1 cellular context compared by ENCODE assay signal in the genomic region with DNA sequence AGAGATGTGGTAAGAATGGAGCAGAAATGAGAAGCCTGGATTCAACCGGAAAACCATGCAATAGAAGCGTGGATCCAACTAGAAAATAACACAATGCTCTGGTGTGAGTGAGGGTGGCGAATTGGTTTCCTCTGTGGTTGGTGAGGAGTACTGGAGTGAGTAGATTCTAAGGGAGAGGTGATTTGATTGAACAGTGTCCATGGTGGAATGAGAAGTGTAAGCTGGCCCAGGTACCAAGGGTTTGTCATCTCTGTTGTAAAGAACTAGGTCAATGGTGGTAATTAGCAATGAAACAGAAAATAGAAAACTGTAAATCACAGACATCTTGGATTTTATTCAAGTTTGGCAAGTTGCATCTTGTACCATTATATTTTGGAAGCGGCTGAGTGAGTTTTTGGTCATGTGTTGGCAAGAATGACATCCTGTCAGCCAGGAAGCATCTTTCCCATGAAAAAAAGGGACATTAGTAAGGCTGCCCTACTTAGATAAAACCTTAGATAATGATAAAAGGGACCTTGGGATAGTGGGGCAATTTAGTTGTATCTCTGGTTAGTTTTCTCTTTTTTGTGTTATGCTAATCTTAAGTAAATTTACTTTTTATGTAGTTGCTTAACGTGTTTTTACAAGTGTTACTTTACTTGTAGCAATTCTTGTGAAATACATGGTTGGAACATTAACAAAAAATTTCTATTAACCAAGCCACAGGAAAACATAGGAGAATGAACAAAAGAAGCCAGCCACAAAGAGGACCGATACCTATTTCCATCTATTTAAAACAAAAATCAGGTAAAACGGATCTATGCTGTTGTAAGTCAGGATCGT.
TF ChIP-seq lines count a peak whose summit lies in the region.

No MANE protein-coding gene starts in this region.

TF ChIP-seq in HepG2, 621 proteins besides CTCF, POLR2A, EP300 and RAD21 (continued from another document and continues in another):
- TF ChIP-seq ZBTB34 (CRISPR knock-in tag; IDR thresholded peaks at IDR 0.05) (peak; percentile 87), ZNF274 (CRISPR knock-in tag; IDR thresholded peaks at IDR 0.05) (no peak), TEAD2 (CRISPR knock-in tag; IDR thresholded peaks at IDR 0.05) (no peak), ZNF3 (CRISPR knock-in tag; IDR thresholded peaks at IDR 0.05) (no peak), ZSCAN31 (CRISPR knock-in tag; IDR thresholded peaks at IDR 0.05; ENCODE audit: low read depth) (no peak), ZNF136 (CRISPR knock-in tag; IDR thresholded peaks at IDR 0.05; ENCODE audit: low read depth) (no peak), ZNF367 (CRISPR knock-in tag; IDR thresholded peaks at IDR 0.05; ENCODE audit: borderline replicate concordance) (no peak), NBN (conservative IDR thresholded peaks at IDR 0.05) (no peak), RFXAP (CRISPR knock-in tag; IDR thresholded peaks at IDR 0.05; ENCODE audit: borderline replicate concordance) (no peak), SRY (CRISPR knock-in tag; IDR thresholded peaks at IDR 0.05) (no peak), TBX2 (CRISPR knock-in tag; IDR thresholded peaks at IDR 0.05; ENCODE audit: borderline replicate concordance) (peak; percentile 64), TEAD3 (CRISPR knock-in tag; optimal IDR thresholded peaks at IDR 0.05; ENCODE audit: borderline replicate concordance) (no peak), SIX4 (CRISPR knock-in tag; IDR thresholded peaks at IDR 0.05) (peak; percentile 31; the same call in 1 of the 2 replicates), ZNF235 (CRISPR knock-in tag; IDR thresholded peaks at IDR 0.05; ENCODE audit: borderline replicate concordance) (no peak), HMG20B (CRISPR knock-in tag; conservative IDR thresholded peaks at IDR 0.05) (no peak), ETV6 (CRISPR knock-in tag; conservative IDR thresholded peaks at IDR 0.05) (no peak), ZNF768 (CRISPR knock-in tag; IDR thresholded peaks at IDR 0.05) (no peak), ZNF570 (CRISPR knock-in tag; IDR thresholded peaks at IDR 0.05; ENCODE audit: borderline replicate concordance) (no peak), EED (CRISPR knock-in tag; IDR thresholded peaks at IDR 0.05) (no peak), NCOA1 (CRISPR knock-in tag; IDR thresholded peaks at IDR 0.05) (no peak), ZNF430 (CRISPR knock-in tag; IDR thresholded peaks at IDR 0.05) (peak; percentile 27; the same call in 1 of the 2 replicates), ZNF737 (CRISPR knock-in tag; IDR thresholded peaks at IDR 0.05; ENCODE audit: borderline replicate concordance) (no peak), ZSCAN30 (CRISPR knock-in tag; IDR thresholded peaks at IDR 0.05) (no peak), ZNF326 (CRISPR knock-in tag; IDR thresholded peaks at IDR 0.05; ENCODE audit: borderline replicate concordance) (no peak), MTERF4 (CRISPR knock-in tag; IDR thresholded peaks at IDR 0.05) (no peak), HCFC1 (IDR thresholded peaks at IDR 0.05; ENCODE audit: low read depth, low read length) (no peak), PCBP2 (optimal IDR thresholded peaks at IDR 0.05; ENCODE audit: low read depth, low read length, poor library complexity, severe bottlenecking) (no peak), ZNF879 (CRISPR knock-in tag; IDR thresholded peaks at IDR 0.05) (no peak), SCMH1 (CRISPR knock-in tag; IDR thresholded peaks at IDR 0.05; ENCODE audit: borderline replicate concordance) (no peak), SP2 (CRISPR knock-in tag; IDR thresholded peaks at IDR 0.05) (no peak), CBFB (CRISPR knock-in tag; IDR thresholded peaks at IDR 0.05) (peak; percentile 55; the same call in 1 of the 2 replicates), ZBTB2 (CRISPR knock-in tag; IDR thresholded peaks at IDR 0.05; ENCODE audit: low read depth) (no peak), ZMYM2 (CRISPR knock-in tag; IDR thresholded peaks at IDR 0.05) (no peak), ZNF335 (CRISPR knock-in tag; IDR thresholded peaks at IDR 0.05) (no peak), ZNF530 (CRISPR knock-in tag; IDR thresholded peaks at IDR 0.05; ENCODE audit: low read depth) (no peak), NR2F2 (IDR thresholded peaks at IDR 0.05; ENCODE audit: borderline replicate concordance, low read depth) (peak; percentile 79), ZNF234 (CRISPR knock-in tag; conservative IDR thresholded peaks at IDR 0.05) (no peak), ZNF432 (CRISPR knock-in tag; IDR thresholded peaks at IDR 0.05; ENCODE audit: borderline replicate concordance) (no peak), PHB2 (IDR thresholded peaks at IDR 0.05; ENCODE audit: partially characterized antibody) (no peak), ZKSCAN5 (CRISPR knock-in tag; IDR thresholded peaks at IDR 0.05) (no peak), ZNF75D (CRISPR knock-in tag; IDR thresholded peaks at IDR 0.05; ENCODE audit: borderline replicate concordance) (no peak), ZNF207 (IDR thresholded peaks at IDR 0.05; ENCODE audit: borderline replicate concordance) (no peak), ZFP62 (CRISPR knock-in tag; IDR thresholded peaks at IDR 0.05) (no peak), ZNF614 (CRISPR knock-in tag; IDR thresholded peaks at IDR 0.05; ENCODE audit: borderline replicate concordance) (peak; percentile 56; the same call in 1 of the 2 replicates), SOX6 (IDR thresholded peaks at IDR 0.05) (no peak), SOX6 (CRISPR knock-in tag; IDR thresholded peaks at IDR 0.05) (peak; percentile 97), MED1 (CRISPR knock-in tag; IDR thresholded peaks at IDR 0.05) (peak; percentile 93), ZNF784 (CRISPR knock-in tag; IDR thresholded peaks at IDR 0.05; ENCODE audit: borderline replicate concordance) (no peak), HNRNPLL (IDR thresholded peaks at IDR 0.05; ENCODE audit: low read depth, low read length, poor library complexity, severe bottlenecking) (no peak), ERF (CRISPR knock-in tag; IDR thresholded peaks at IDR 0.05) (no peak; the same call in 1 of the 2 replicates)
- TF ChIP-seq, protein P1, sequence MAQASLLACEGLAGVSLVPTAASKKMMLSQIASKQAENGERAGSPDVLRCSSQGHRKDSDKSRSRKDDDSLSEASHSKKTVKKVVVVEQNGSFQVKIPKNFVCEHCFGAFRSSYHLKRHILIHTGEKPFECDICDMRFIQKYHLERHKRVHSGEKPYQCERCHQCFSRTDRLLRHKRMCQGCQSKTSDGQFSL (CRISPR knock-in tag; IDR thresholded peaks at IDR 0.05) = no peak
- TF ChIP-seq, protein P2, sequence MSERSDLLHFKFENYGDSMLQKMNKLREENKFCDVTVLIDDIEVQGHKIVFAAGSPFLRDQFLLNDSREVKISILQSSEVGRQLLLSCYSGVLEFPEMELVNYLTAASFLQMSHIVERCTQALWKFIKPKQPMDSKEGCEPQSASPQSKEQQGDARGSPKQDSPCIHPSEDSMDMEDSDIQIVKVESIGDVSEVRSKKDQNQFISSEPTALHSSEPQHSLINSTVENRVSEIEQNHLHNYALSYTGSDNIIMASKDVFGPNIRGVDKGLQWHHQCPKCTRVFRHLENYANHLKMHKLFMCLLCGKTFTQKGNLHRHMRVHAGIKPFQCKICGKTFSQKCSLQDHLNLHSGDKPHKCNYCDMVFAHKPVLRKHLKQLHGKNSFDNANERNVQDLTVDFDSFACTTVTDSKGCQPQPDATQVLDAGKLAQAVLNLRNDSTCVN (CRISPR knock-in tag; IDR thresholded peaks at IDR 0.05; ENCODE audit: borderline replicate concordance) = no peak
- TF ChIP-seq, protein P3, sequence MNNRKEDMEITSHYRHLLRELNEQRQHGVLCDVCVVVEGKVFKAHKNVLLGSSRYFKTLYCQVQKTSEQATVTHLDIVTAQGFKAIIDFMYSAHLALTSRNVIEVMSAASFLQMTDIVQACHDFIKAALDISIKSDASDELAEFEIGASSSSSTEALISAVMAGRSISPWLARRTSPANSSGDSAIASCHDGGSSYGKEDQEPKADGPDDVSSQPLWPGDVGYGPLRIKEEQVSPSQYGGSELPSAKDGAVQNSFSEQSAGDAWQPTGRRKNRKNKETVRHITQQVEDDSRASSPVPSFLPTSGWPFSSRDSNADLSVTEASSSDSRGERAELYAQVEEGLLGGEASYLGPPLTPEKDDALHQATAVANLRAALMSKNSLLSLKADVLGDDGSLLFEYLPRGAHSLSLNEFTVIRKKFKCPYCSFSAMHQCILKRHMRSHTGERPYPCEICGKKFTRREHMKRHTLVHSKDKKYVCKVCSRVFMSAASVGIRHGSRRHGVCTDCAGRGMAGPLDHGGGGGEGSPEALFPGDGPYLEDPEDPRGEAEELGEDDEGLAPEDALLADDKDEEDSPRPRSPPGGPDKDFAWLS (CRISPR knock-in tag; IDR thresholded peaks at IDR 0.05; ENCODE audit: borderline replicate concordance) = no peak
- TF ChIP-seq, protein P4, sequence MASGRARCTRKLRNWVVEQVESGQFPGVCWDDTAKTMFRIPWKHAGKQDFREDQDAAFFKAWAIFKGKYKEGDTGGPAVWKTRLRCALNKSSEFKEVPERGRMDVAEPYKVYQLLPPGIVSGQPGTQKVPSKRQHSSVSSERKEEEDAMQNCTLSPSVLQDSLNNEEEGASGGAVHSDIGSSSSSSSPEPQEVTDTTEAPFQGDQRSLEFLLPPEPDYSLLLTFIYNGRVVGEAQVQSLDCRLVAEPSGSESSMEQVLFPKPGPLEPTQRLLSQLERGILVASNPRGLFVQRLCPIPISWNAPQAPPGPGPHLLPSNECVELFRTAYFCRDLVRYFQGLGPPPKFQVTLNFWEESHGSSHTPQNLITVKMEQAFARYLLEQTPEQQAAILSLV (CRISPR knock-in tag; IDR thresholded peaks at IDR 0.05; ENCODE audit: borderline replicate concordance) = no peak
- TF ChIP-seq, protein P5, sequence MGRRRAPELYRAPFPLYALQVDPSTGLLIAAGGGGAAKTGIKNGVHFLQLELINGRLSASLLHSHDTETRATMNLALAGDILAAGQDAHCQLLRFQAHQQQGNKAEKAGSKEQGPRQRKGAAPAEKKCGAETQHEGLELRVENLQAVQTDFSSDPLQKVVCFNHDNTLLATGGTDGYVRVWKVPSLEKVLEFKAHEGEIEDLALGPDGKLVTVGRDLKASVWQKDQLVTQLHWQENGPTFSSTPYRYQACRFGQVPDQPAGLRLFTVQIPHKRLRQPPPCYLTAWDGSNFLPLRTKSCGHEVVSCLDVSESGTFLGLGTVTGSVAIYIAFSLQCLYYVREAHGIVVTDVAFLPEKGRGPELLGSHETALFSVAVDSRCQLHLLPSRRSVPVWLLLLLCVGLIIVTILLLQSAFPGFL (CRISPR knock-in tag; IDR thresholded peaks at IDR 0.05) = no peak
